In the genomic region with DNA sequence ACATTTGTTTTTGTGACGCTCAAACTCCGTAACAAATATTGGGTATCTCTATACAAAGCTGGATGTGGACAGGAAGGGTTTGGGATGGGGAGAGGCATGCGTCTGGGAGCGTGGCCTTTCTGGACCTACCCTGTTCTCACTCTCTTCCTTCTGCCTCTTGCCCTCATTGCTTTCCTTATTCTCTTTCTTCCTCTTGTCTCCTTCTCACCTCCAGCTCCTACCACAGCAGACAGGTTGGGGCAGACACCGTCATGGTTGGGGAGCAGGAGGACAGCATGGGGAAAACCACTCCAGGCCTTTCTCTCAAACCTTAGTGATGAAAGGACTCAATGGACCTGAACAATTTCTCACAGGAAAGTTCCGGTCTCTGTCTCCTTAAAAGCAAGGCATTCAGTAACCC, we compare ENCODE assay signal across 11 cellular contexts.
A peak's percentile ranks its signal among the peaks of the same experiment; 100 is the strongest.
DNase-seq lines count a peak whose midpoint lies in the region; ATAC-seq and TF ChIP-seq lines count a peak whose summit lies in the region.
"Had no signal": no experiment of that assay in that cellular context is flagged by ENCODE, and none has a peak within 500 bp of the region (broad histone marks: within the 10 kb centered on the region; RNA-seq: fewer than 3 reads in every experiment).

No MANE protein-coding gene starts in this region.

- CTCF ChIA-PET in activated CD8-positive, alpha-beta T cell treated with anti-CD3 and anti-CD28 coated beads for 36 hours (lab: Charles Lee) = interaction anchor here (1.0 to 1.5 kb wide), 5 partner anchors 11 to 532 kb away, joined by 3 read pairs; no protein-coding TSS in a partner anchor

- H3K27ac Mint-ChIP-seq in activated CD8-positive, alpha-beta T cell treated with anti-CD3 and anti-CD28 coated beads for 36 hours = peak overlapping the region; percentile 82
- peak overlapping the region; percentile 93 to 99 (median 98) for H3K27ac Mint-ChIP-seq in immature natural killer cell
- H3K27ac Mint-ChIP-seq in stimulated activated effector memory CD8-positive, alpha-beta T cell treated with anti-CD3 and anti-CD28 coated beads, Interleukin-12 subunit alpha, Interleukin-12 subunit beta, amount 100 ng/mL, for 72 hours = peak overlapping the region; percentile 92

- peak; percentile 6 for ATAC-seq in GM21360 (IDR thresholded peaks at IDR 0.05; ENCODE audit: unreplicated experiment)
- no peak for ATAC-seq in activated CD8-positive, alpha-beta T cell treated with anti-CD3 and anti-CD28 coated beads for 36 hours
- no peak for ATAC-seq in stimulated activated effector memory CD8-positive, alpha-beta T cell treated with anti-CD3 and anti-CD28 coated beads, Interleukin-12 subunit alpha, Interleukin-12 subunit beta, amount 100 ng/mL, for 72 hours
- ATAC-seq in GM19455 (IDR thresholded peaks at IDR 0.05; ENCODE audit: unreplicated experiment) = no peak
- ATAC-seq in HG02642 (IDR thresholded peaks at IDR 0.05; ENCODE audit: poor library complexity, unreplicated experiment) = no peak

- H3K9me3 Mint-ChIP-seq in activated CD8-positive, alpha-beta T cell treated with anti-CD3 and anti-CD28 coated beads for 36 hours = peaks cover 4% of the 10 kb centered on the region
- no peaks in the 10 kb centered on the region for H3K9me3 Mint-ChIP-seq in immature natural killer cell
- no peaks in the 10 kb centered on the region for H3K9me3 Mint-ChIP-seq in stimulated activated effector memory CD8-positive, alpha-beta T cell treated with anti-CD3 and anti-CD28 coated beads, Interleukin-12 subunit alpha, Interleukin-12 subunit beta, amount 100 ng/mL, for 72 hours

- intact Hi-C loops in activated CD8-positive, alpha-beta T cell treated with anti-CD3 and anti-CD28 coated beads for 36 hours (cut with micrococcal nuclease) = loop anchor here (10.0 kb wide), 1 partner anchor 500 kb away; no protein-coding TSS in a partner anchor

- no peaks in the 10 kb centered on the region for H3K27me3 Mint-ChIP-seq in activated CD8-positive, alpha-beta T cell treated with anti-CD3 and anti-CD28 coated beads for 36 hours
- H3K27me3 Mint-ChIP-seq in immature natural killer cell (ENCODE audit: low read depth in 3 of 3) = peaks cover 2 to 15% (median 3%) of the 10 kb centered on the region in 3 donors

- no peak for TF ChIP-seq CTCF in activated CD8-positive, alpha-beta T cell treated with anti-CD3 and anti-CD28 coated beads for 36 hours (IDR thresholded peaks at IDR 0.05)

- H3K4me3 Mint-ChIP-seq in activated CD8-positive, alpha-beta T cell treated with anti-CD3 and anti-CD28 coated beads for 36 hours = peak overlapping the region; percentile 5
- peak overlapping the region; percentile 61 to 80 (median 70) for H3K4me3 Mint-ChIP-seq in immature natural killer cell
- peak overlapping the region; percentile 57 for H3K4me3 Mint-ChIP-seq in stimulated activated effector memory CD8-positive, alpha-beta T cell treated with anti-CD3 and anti-CD28 coated beads, Interleukin-12 subunit alpha, Interleukin-12 subunit beta, amount 100 ng/mL, for 72 hours

- peaks cover 82% of the 10 kb centered on the region for H3K4me1 Mint-ChIP-seq in activated CD8-positive, alpha-beta T cell treated with anti-CD3 and anti-CD28 coated beads for 36 hours (ENCODE audit: low read depth)
- H3K4me1 Mint-ChIP-seq in immature natural killer cell = peaks cover 78 to 92% of the 10 kb centered on the region in 2 donors
- H3K4me1 Mint-ChIP-seq in stimulated activated effector memory CD8-positive, alpha-beta T cell treated with anti-CD3 and anti-CD28 coated beads, Interleukin-12 subunit alpha, Interleukin-12 subunit beta, amount 100 ng/mL, for 72 hours = peaks cover 66% of the 10 kb centered on the region

- POLR2A ChIA-PET in activated CD8-positive, alpha-beta T cell treated with anti-CD3 and anti-CD28 coated beads for 36 hours (lab: Charles Lee) = interaction anchor here (0.8 to 3.3 kb wide), 10 partner anchors 9 to 531 kb away, joined by 3 to 10 read pairs (median 4); no protein-coding TSS in a partner anchor

- DNase-seq in activated CD8-positive, alpha-beta T cell treated with anti-CD3 and anti-CD28 coated beads for 36 hours = no peak
- DNase-seq in immature natural killer cell = no peak
- no peak for DNase-seq in stimulated activated effector memory CD8-positive, alpha-beta T cell treated with anti-CD3 and anti-CD28 coated beads, Interleukin-12 subunit alpha, Interleukin-12 subunit beta, amount 100 ng/mL, for 72 hours (ENCODE audit: low spot score in 2 of 2)
- DNase-seq in anterior cingulate cortex (lab: John Stamatoyannopoulos, UW) = no peak
- DNase-seq in DMS53 (lab: John Stamatoyannopoulos, UW) = no peak
- DNase-seq: islet precursor cell, KG1, right lobe of liver had no signal

- H3K36me3 Mint-ChIP-seq in activated CD8-positive, alpha-beta T cell treated with anti-CD3 and anti-CD28 coated beads for 36 hours (ENCODE audit: low read depth) = peaks cover 5% of the 10 kb centered on the region
- no peaks in the 10 kb centered on the region for H3K36me3 Mint-ChIP-seq in immature natural killer cell
- no peaks in the 10 kb centered on the region for H3K36me3 Mint-ChIP-seq in stimulated activated effector memory CD8-positive, alpha-beta T cell treated with anti-CD3 and anti-CD28 coated beads, Interleukin-12 subunit alpha, Interleukin-12 subunit beta, amount 100 ng/mL, for 72 hours

Comparison
In these comparisons a context has a peak if more than half of its experiments do, and no peak if none do; other contexts are left out.
1. H3K4me3 Mint-ChIP-seq: peak in every context shown above with its lines; median percentile 70 in immature natural killer cell; 57 in stimulated activated effector memory CD8-positive, alpha-beta T cell treated with anti-CD3 and anti-CD28 coated beads, Interleukin-12 subunit alpha, Interleukin-12 subunit beta, amount 100 ng/mL, for 72 hours; 5 in activated CD8-positive, alpha-beta T cell treated with anti-CD3 and anti-CD28 coated beads for 36 hours.